ENCODE assay signal across 1 cellular context in genomic region chr17:17028878-17029535, GRCh38.
TF ChIP-seq lines count a peak whose summit lies in the region.

No MANE protein-coding gene starts in this region.

TF ChIP-seq in K562, 482 proteins besides CTCF, POLR2A, EP300 and RAD21:
- TF ChIP-seq NCOA4 (IDR thresholded peaks at IDR 0.05; ENCODE audit: partially characterized antibody) (no peak), CREBBP (IDR thresholded peaks at IDR 0.05; ENCODE audit: low read depth, low read length) (no peak), BRF2 (IDR thresholded peaks at IDR 0.05; ENCODE audit: borderline replicate concordance, insufficient read depth, insufficient read length) (no peak), ATF6 (CRISPR knock-in tag; IDR thresholded peaks at IDR 0.05) (no peak), ZKSCAN1 (IDR thresholded peaks at IDR 0.05; ENCODE audit: low read depth, low read length) (no peak), CCAR2 (IDR thresholded peaks at IDR 0.05; ENCODE audit: low read depth, low read length) (no peak), ZFPM2 (CRISPR knock-in tag; IDR thresholded peaks at IDR 0.05) (no peak), E2F8 (IDR thresholded peaks at IDR 0.05; ENCODE audit: low read depth, partially characterized antibody) (no peak), ZNF354B (CRISPR knock-in tag; IDR thresholded peaks at IDR 0.05) (no peak), ELK3 (CRISPR knock-in tag; IDR thresholded peaks at IDR 0.05) (no peak), ZNF395 (CRISPR knock-in tag; IDR thresholded peaks at IDR 0.05) (no peak), AFF1 (IDR thresholded peaks at IDR 0.05; ENCODE audit: low read depth in 1 of 2, partially characterized antibody in 2 of 2) (no peak)
